Comparison of ENCODE assay signal across 1 cellular context in the genomic region with DNA sequence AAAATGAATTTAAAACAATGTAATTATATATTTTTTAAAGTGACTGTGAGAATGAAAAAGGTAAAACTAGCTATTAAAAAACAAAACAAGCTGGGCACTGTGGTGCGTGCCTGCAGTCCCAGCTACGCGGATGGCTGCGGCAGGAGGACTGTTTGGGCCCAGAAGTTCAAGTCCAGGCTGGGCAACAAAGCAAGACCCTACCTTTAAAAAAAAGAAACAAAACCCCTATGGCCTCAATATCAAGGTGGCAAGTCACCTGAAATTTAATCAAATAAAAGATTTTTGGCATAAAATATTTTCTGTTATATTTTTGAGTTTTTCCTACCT.
TF ChIP-seq lines count a peak whose summit lies in the region.

No MANE protein-coding gene starts in this region.

TF ChIP-seq in GM23338, 12 proteins besides CTCF, POLR2A, EP300 and RAD21 (continued from another document):
- TF ChIP-seq, protein P1, sequence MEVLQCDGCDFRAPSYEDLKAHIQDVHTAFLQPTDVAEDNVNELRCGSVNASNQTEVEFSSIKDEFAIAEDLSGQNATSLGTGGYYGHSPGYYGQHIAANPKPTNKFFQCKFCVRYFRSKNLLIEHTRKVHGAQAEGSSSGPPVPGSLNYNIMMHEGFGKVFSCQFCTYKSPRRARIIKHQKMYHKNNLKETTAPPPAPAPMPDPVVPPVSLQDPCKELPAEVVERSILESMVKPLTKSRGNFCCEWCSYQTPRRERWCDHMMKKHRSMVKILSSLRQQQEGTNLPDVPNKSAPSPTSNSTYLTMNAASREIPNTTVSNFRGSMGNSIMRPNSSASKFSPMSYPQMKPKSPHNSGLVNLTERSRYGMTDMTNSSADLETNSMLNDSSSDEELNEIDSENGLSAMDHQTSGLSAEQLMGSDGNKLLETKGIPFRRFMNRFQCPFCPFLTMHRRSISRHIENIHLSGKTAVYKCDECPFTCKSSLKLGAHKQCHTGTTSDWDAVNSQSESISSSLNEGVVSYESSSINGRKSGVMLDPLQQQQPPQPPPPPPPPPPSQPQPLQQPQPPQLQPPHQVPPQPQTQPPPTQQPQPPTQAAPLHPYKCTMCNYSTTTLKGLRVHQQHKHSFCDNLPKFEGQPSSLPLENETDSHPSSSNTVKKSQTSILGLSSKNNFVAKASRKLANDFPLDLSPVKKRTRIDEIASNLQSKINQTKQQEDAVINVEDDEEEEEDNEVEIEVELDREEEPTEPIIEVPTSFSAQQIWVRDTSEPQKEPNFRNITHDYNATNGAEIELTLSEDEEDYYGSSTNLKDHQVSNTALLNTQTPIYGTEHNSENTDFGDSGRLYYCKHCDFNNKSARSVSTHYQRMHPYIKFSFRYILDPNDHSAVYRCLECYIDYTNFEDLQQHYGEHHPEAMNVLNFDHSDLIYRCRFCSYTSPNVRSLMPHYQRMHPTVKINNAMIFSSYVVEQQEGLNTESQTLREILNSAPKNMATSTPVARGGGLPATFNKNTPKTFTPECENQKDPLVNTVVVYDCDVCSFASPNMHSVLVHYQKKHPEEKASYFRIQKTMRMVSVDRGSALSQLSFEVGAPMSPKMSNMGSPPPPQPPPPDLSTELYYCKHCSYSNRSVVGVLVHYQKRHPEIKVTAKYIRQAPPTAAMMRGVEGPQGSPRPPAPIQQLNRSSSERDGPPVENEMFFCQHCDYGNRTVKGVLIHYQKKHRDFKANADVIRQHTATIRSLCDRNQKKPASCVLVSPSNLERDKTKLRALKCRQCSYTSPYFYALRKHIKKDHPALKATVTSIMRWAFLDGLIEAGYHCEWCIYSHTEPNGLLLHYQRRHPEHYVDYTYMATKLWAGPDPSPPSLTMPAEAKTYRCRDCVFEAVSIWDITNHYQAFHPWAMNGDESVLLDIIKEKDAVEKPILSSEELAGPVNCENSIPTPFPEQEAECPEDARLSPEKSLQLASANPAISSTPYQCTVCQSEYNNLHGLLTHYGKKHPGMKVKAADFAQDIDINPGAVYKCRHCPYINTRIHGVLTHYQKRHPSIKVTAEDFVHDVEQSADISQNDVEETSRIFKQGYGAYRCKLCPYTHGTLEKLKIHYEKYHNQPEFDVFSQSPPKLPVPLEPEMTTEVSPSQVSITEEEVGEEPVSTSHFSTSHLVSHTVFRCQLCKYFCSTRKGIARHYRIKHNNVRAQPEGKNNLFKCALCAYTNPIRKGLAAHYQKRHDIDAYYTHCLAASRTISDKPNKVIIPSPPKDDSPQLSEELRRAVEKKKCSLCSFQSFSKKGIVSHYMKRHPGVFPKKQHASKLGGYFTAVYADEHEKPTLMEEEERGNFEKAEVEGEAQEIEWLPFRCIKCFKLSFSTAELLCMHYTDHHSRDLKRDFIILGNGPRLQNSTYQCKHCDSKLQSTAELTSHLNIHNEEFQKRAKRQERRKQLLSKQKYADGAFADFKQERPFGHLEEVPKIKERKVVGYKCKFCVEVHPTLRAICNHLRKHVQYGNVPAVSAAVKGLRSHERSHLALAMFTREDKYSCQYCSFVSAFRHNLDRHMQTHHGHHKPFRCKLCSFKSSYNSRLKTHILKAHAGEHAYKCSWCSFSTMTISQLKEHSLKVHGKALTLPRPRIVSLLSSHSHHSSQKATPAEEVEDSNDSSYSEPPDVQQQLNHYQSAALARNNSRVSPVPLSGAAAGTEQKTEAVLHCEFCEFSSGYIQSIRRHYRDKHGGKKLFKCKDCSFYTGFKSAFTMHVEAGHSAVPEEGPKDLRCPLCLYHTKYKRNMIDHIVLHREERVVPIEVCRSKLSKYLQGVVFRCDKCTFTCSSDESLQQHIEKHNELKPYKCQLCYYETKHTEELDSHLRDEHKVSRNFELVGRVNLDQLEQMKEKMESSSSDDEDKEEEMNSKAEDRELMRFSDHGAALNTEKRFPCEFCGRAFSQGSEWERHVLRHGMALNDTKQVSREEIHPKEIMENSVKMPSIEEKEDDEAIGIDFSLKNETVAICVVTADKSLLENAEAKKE (CRISPR knock-in tag; IDR thresholded peaks at IDR 0.05): no peak
- TF ChIP-seq POLR2AphosphoS5 (IDR thresholded peaks at IDR 0.05; ENCODE audit: low read depth) (no peak), STAT1 (IDR thresholded peaks at IDR 0.05; ENCODE audit: unreplicated experiment) (no peak), EZH2 (IDR thresholded peaks at IDR 0.05; ENCODE audit: low read depth, unreplicated experiment) (no peak), NANOG (IDR thresholded peaks at IDR 0.05; ENCODE audit: borderline replicate concordance) (no peak), CREB1 (CRISPR knock-in tag; IDR thresholded peaks at IDR 0.05; ENCODE audit: low read depth) (no peak)
- TF ChIP-seq, protein P2, sequence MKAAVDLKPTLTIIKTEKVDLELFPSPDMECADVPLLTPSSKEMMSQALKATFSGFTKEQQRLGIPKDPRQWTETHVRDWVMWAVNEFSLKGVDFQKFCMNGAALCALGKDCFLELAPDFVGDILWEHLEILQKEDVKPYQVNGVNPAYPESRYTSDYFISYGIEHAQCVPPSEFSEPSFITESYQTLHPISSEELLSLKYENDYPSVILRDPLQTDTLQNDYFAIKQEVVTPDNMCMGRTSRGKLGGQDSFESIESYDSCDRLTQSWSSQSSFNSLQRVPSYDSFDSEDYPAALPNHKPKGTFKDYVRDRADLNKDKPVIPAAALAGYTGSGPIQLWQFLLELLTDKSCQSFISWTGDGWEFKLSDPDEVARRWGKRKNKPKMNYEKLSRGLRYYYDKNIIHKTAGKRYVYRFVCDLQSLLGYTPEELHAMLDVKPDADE (IDR thresholded peaks at IDR 0.05): no peak
TF ChIP-seq in GM23338: peak in this region for 0.
